In the genomic region with DNA sequence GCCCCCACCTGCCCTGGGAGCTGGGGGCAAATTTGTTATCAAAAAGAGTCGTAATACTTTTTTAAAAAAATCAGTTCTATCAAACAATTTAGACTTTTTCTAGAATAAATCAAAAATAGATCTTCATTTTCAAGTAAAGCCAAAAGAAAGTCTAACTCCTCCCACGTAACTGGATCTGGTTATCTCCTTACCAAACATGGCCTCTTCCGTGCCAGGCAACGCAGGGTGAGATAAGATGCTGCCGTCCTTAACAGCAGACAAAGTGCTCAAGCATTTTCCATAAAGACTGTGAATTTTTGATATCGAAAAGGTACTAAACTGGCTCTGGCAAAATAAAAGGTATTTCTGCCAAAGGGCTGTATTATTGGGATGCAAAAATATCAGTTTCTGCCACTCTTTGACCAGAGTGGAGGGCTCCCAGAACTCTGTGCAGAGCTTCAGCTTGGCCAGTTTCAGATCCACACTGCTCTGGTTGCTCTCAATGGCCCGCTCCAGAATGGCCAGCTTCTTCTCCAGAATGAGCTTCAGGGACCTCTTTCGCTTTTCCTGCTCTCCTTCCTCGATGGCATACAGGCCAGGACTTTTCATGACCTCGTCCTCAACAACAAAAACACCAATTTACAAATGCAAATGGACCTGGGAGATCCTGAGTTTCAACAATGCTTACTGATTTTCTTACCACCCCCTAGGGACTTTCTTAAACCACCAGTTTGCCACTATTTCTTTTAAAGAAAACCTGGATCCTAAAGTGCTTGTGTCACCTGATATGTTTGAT, we compare ENCODE assay signal across 1 cellular context.
A peak's percentile ranks its signal among the peaks of the same experiment; 100 is the strongest.
TF ChIP-seq lines count a peak whose summit lies in the region.

No MANE protein-coding gene starts in this region.

TF ChIP-seq in K562, 482 proteins besides CTCF, POLR2A, EP300 and RAD21:
- TF ChIP-seq, protein P1, sequence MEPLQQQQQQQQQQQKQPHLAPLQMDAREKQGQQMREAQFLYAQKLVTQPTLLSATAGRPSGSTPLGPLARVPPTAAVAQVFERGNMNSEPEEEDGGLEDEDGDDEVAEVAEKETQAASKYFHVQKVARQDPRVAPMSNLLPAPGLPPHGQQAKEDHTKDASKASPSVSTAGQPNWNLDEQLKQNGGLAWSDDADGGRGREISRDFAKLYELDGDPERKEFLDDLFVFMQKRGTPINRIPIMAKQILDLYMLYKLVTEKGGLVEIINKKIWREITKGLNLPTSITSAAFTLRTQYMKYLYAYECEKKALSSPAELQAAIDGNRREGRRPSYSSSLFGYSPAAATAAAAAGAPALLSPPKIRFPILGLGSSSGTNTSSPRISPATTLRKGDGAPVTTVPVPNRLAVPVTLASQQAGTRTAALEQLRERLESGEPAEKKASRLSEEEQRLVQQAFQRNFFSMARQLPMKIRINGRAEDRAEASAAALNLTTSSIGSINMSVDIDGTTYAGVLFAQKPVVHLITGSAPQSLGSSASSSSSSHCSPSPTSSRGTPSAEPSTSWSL (CRISPR knock-in tag; IDR thresholded peaks at IDR 0.05; ENCODE audit: borderline replicate concordance): no peak
- TF ChIP-seq, protein P2, sequence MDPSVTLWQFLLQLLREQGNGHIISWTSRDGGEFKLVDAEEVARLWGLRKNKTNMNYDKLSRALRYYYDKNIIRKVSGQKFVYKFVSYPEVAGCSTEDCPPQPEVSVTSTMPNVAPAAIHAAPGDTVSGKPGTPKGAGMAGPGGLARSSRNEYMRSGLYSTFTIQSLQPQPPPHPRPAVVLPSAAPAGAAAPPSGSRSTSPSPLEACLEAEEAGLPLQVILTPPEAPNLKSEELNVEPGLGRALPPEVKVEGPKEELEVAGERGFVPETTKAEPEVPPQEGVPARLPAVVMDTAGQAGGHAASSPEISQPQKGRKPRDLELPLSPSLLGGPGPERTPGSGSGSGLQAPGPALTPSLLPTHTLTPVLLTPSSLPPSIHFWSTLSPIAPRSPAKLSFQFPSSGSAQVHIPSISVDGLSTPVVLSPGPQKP (CRISPR knock-in tag; IDR thresholded peaks at IDR 0.05): no peak
- TF ChIP-seq HCFC1 (IDR thresholded peaks at IDR 0.05; ENCODE audit: low read depth, low read length): no peak
- TF ChIP-seq NFIX (CRISPR knock-in tag; IDR thresholded peaks at IDR 0.05; ENCODE audit: low read depth): no peak
- TF ChIP-seq ZKSCAN1 (IDR thresholded peaks at IDR 0.05; ENCODE audit: low read depth, low read length): no peak
- no peak for TF ChIP-seq MYC (IDR thresholded peaks at IDR 0.05; ENCODE audit: low read depth, low read length)
- TF ChIP-seq MYC (CRISPR knock-in tag; IDR thresholded peaks at IDR 0.05; ENCODE audit: borderline replicate concordance, low read depth): no peak
- TF ChIP-seq TAF7 (tag; IDR thresholded peaks at IDR 0.05): no peak
- TF ChIP-seq, protein P3, sequence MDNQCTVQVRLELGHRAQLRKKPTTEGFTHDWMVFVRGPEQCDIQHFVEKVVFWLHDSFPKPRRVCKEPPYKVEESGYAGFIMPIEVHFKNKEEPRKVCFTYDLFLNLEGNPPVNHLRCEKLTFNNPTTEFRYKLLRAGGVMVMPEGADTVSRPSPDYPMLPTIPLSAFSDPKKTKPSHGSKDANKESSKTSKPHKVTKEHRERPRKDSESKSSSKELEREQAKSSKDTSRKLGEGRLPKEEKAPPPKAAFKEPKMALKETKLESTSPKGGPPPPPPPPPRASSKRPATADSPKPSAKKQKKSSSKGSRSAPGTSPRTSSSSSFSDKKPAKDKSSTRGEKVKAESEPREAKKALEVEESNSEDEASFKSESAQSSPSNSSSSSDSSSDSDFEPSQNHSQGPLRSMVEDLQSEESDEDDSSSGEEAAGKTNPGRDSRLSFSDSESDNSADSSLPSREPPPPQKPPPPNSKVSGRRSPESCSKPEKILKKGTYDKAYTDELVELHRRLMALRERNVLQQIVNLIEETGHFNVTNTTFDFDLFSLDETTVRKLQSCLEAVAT (IDR thresholded peaks at IDR 0.05): no peak
- peak; percentile 1; the same call in 1 of the 2 replicates for TF ChIP-seq CBFA2T2 (conservative IDR thresholded peaks at IDR 0.05)
- no peak for TF ChIP-seq FOXO4 (CRISPR knock-in tag; IDR thresholded peaks at IDR 0.05)
- no peak for TF ChIP-seq KHSRP (IDR thresholded peaks at IDR 0.05)
- TF ChIP-seq TCF7 (IDR thresholded peaks at IDR 0.05; ENCODE audit: borderline replicate concordance): no peak
- no peak for TF ChIP-seq GTF2F1 (IDR thresholded peaks at IDR 0.05; ENCODE audit: low read depth, low read length)
- TF ChIP-seq, protein P4, sequence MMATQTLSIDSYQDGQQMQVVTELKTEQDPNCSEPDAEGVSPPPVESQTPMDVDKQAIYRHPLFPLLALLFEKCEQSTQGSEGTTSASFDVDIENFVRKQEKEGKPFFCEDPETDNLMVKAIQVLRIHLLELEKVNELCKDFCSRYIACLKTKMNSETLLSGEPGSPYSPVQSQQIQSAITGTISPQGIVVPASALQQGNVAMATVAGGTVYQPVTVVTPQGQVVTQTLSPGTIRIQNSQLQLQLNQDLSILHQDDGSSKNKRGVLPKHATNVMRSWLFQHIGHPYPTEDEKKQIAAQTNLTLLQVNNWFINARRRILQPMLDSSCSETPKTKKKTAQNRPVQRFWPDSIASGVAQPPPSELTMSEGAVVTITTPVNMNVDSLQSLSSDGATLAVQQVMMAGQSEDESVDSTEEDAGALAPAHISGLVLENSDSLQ (IDR thresholded peaks at IDR 0.05): no peak
- TF ChIP-seq VEZF1 (CRISPR knock-in tag; IDR thresholded peaks at IDR 0.05): peak; percentile 14; the same call in 1 of the 2 replicates
- TF ChIP-seq CBFB (CRISPR knock-in tag; IDR thresholded peaks at IDR 0.05): no peak
- no peak for TF ChIP-seq ATF2 (CRISPR knock-in tag; IDR thresholded peaks at IDR 0.05)
- TF ChIP-seq SMARCB1 (IDR thresholded peaks at IDR 0.05; ENCODE audit: insufficient read length, low read depth): no peak
- no peak for TF ChIP-seq HDAC3 (IDR thresholded peaks at IDR 0.05; ENCODE audit: borderline replicate concordance, partially characterized antibody)
- no peak for TF ChIP-seq HSF4 (CRISPR knock-in tag; IDR thresholded peaks at IDR 0.05; ENCODE audit: borderline replicate concordance)
- no peak; the same call in 1 of the 2 replicates for TF ChIP-seq TAL1 (IDR thresholded peaks at IDR 0.05)
- TF ChIP-seq, protein P5, sequence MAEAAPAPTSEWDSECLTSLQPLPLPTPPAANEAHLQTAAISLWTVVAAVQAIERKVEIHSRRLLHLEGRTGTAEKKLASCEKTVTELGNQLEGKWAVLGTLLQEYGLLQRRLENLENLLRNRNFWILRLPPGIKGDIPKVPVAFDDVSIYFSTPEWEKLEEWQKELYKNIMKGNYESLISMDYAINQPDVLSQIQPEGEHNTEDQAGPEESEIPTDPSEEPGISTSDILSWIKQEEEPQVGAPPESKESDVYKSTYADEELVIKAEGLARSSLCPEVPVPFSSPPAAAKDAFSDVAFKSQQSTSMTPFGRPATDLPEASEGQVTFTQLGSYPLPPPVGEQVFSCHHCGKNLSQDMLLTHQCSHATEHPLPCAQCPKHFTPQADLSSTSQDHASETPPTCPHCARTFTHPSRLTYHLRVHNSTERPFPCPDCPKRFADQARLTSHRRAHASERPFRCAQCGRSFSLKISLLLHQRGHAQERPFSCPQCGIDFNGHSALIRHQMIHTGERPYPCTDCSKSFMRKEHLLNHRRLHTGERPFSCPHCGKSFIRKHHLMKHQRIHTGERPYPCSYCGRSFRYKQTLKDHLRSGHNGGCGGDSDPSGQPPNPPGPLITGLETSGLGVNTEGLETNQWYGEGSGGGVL (CRISPR knock-in tag; IDR thresholded peaks at IDR 0.05): no peak
- TF ChIP-seq PHF20 (IDR thresholded peaks at IDR 0.05; ENCODE audit: partially characterized antibody): no peak
- no peak for TF ChIP-seq HLTF (IDR thresholded peaks at IDR 0.05)
- peak; percentile 34; the same call in 1 of the 2 replicates for TF ChIP-seq ARID1B (IDR thresholded peaks at IDR 0.05)
- TF ChIP-seq TSHZ1 (CRISPR knock-in tag; IDR thresholded peaks at IDR 0.05): no peak
- peak in 1 of 2 experiments; percentile 88; a peak in 2 of 4 replicates for TF ChIP-seq SRF (CRISPR knock-in tag; IDR thresholded peaks at IDR 0.05)
- no peak for TF ChIP-seq GABPB2 (CRISPR knock-in tag; conservative IDR thresholded peaks at IDR 0.05)
- TF ChIP-seq KDM4B (IDR thresholded peaks at IDR 0.05; ENCODE audit: borderline replicate concordance in 2 of 2, low read depth in 1 of 2): no peak
- no peak for TF ChIP-seq RBM22 (IDR thresholded peaks at IDR 0.05; ENCODE audit: low read depth, low read length, poor library complexity, severe bottlenecking)
- TF ChIP-seq CBFA2T3 (IDR thresholded peaks at IDR 0.05): peak; percentile 44
